Comparison of ENCODE assay signal across 8 cellular contexts in the genomic region with DNA sequence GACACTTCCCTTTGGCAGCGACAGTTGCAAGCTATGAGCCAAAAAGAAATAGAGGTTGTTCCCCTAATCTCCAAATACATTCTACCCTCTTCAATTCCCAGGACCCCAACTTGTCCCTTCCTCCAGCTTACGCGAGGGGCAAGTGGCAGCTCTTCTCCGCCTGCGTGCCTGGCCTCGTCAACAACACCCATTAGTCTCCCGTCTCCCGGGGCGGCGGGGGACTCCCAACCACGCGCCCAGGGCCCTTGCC. TPM values are rescaled to one million over a fixed set of nuclear protein-coding genes. Genes with fewer than 3 reads are reported as not detected.
DNase-seq lines count a peak whose midpoint lies in the region; ATAC-seq, FAIRE-seq and TF ChIP-seq lines count a peak whose summit lies in the region.

No MANE protein-coding gene starts in this region.

- H3K27ac ChIP-seq in left ventricle myocardium inferior (replicated peaks) (peak overlapping the region; percentile 90), vagina (peak overlapping the region; percentile 95)

- TF ChIP-seq POLR2A in vagina (IDR thresholded peaks at IDR 0.05), result no peak

- H3K27me3 ChIP-seq in left ventricle myocardium inferior (ENCODE audit: low read depth) (no peaks in the 10 kb centered on the region), bronchial epithelial cell (ENCODE audit: control insufficient read depth, insufficient read depth, low read length) (no peaks in the 10 kb centered on the region), vagina (no peaks in the 10 kb centered on the region)

- H3K4me3 ChIP-seq in left ventricle myocardium inferior, result peak overlapping the region; percentile 77
- H3K4me3 ChIP-seq in bronchial epithelial cell (ENCODE audit: low read depth, low read length), result peak overlapping the region; percentile 49
- peak overlapping the region; percentile 75 to 83 for H3K4me3 ChIP-seq in vagina

- H3K4me1 Mint-ChIP-seq in mesothelial cell of epicardium, result peaks cover 42% of the 10 kb centered on the region

- no peaks in the 10 kb centered on the region for H3K27me3 Mint-ChIP-seq in mesothelial cell of epicardium (ENCODE audit: low read depth)

- H3K4me1 ChIP-seq in left ventricle myocardium inferior (peaks cover 48% of the 10 kb centered on the region), vagina (peaks cover 37% of the 10 kb centered on the region)

- peak overlapping the region; percentile 70 for H3K4me3 Mint-ChIP-seq in mesothelial cell of epicardium

- peak overlapping the region; percentile 89 for H3K27ac Mint-ChIP-seq in mesothelial cell of epicardium

- no peak for ATAC-seq in left ventricle myocardium superior

- peaks cover 3% of the 10 kb centered on the region for H3K36me3 Mint-ChIP-seq in mesothelial cell of epicardium

- H3K9me3 ChIP-seq in left ventricle myocardium inferior (replicated peaks) (no peaks in the 10 kb centered on the region), vagina (no peaks in the 10 kb centered on the region)

- intact Hi-C loops in left ventricle myocardium inferior (cut with micrococcal nuclease) (no loop called here), left ventricle myocardium superior (cut with micrococcal nuclease) (no loop called here), vagina (cut with DNase I) (no loop called here)

- H3K36me3 ChIP-seq in left ventricle myocardium inferior, result no peaks in the 10 kb centered on the region
- no peaks in the 10 kb centered on the region for H3K36me3 ChIP-seq in bronchial epithelial cell (ENCODE audit: control insufficient read depth, insufficient read depth, low read length)
- no peaks in the 10 kb centered on the region for H3K36me3 ChIP-seq in vagina

- no peaks in the 10 kb centered on the region for H3K9me3 Mint-ChIP-seq in mesothelial cell of epicardium

- FAIRE-seq in bronchial epithelial cell (lab: Jason Lieb, UNC), result no peak

- no peak for TF ChIP-seq CTCF in left ventricle myocardium inferior (IDR thresholded peaks at IDR 0.05; ENCODE audit: borderline replicate concordance)
- TF ChIP-seq CTCF in bronchial epithelial cell (IDR thresholded peaks at IDR 0.05; ENCODE audit: insufficient read depth, low read length, severe bottlenecking), result no peak
- no peak for TF ChIP-seq CTCF in mesothelial cell of epicardium (IDR thresholded peaks at IDR 0.05; ENCODE audit: unreplicated experiment)
- TF ChIP-seq CTCF in vagina (IDR thresholded peaks at IDR 0.05), result no peak

- DNase-seq in left ventricle myocardium inferior (no peak), left ventricle myocardium superior (no peak), bronchial epithelial cell (ENCODE audit: low read depth) (no peak), mesothelial cell of epicardium (ENCODE audit: low spot score in 2 of 2, unreplicated experiment in 2 of 2) (no peak), vagina (ENCODE audit: extremely low spot score in 2 of 2) (peak in 1 of 2 donors; percentile 88), COLO829 (ENCODE audit: low spot score) (no peak), activated gamma-delta T cell treated with Interleukin-2 at 50 U/mL for 16 hours (no peak), SW480 (ENCODE audit: low spot score) (no peak)

RNA-seq across cellular contexts. Expression of gene UBE2E3, which starts 0.5 kb away (rescaled TPM):
- total RNA-seq in left ventricle myocardium inferior (53.5 TPM), left ventricle myocardium superior (57.5 TPM), bronchial epithelial cell (26.4 and 27.4 TPM in 2 replicates), mesothelial cell of epicardium (109 to 112 TPM (median 111 TPM) in 3 replicates), vagina (59.9 TPM)
